Comparison of ENCODE assay signal across 8 cellular contexts in genomic region chr18:23515911-23516546, GRCh38. TPM values are rescaled to one million over a fixed set of nuclear protein-coding genes. Genes with fewer than 3 reads are reported as not detected.
DNase-seq lines count a peak whose midpoint lies in the region; ATAC-seq and TF ChIP-seq lines count a peak whose summit lies in the region.

No MANE protein-coding gene starts in this region.

- peak; percentile 93 for TF ChIP-seq CTCF in GM12874 (IDR thresholded peaks at IDR 0.05; ENCODE audit: insufficient read depth, low read depth, low read length)
- TF ChIP-seq CTCF in gastrocnemius medialis (IDR thresholded peaks at IDR 0.05 in 4 of 5, conservative IDR thresholded peaks at IDR 0.05 in 1 of 5) = peak; percentile 56 to 88 (median 75)

- H3K27ac ChIP-seq in right cardiac atrium (ENCODE audit: low read length) = no peak overlapping the region
- no peak overlapping the region for H3K27ac ChIP-seq in gastrocnemius medialis

- DNase-seq in NCI-H146 (lab: John Stamatoyannopoulos, UW) (peak; percentile 85), T-helper 2 cell (peak; percentile 36 to 78 (median 57)), amygdala (lab: John Stamatoyannopoulos, UW) (peak in 55 of 56 donors; percentile 2 to 86 (median 61)), right cardiac atrium (peak; percentile 66 to 84 (median 84)), gastrocnemius medialis (peak; percentile 22 to 54)

- peaks cover 8 to 44% of the 10 kb centered on the region in 2 donors for H3K36me3 ChIP-seq in gastrocnemius medialis

- TF ChIP-seq POLR2A in gastrocnemius medialis (IDR thresholded peaks at IDR 0.05) = no peak

- 45% methylated on average over 17 of the region's 17 CpGs for WGBS in right cardiac atrium

- no peaks in the 10 kb centered on the region for H3K4me1 ChIP-seq in right cardiac atrium (ENCODE audit: control insufficient read depth, insufficient read depth, low read length)
- no peaks in the 10 kb centered on the region for H3K4me1 ChIP-seq in gastrocnemius medialis

- peak; percentile 84 for ATAC-seq in HG02623 (IDR thresholded peaks at IDR 0.05; ENCODE audit: unreplicated experiment)
- peak; percentile 93 to 94 for ATAC-seq in right cardiac atrium
- peak; percentile 86 to 93 for ATAC-seq in gastrocnemius medialis
- no peak for ATAC-seq in GM19324 (IDR thresholded peaks at IDR 0.05; ENCODE audit: low FRiP score, unreplicated experiment)

- H3K4me3 ChIP-seq in right cardiac atrium (ENCODE audit: low read length) (no peak overlapping the region), gastrocnemius medialis (no peak overlapping the region)

- intact Hi-C loops in right cardiac atrium (cut with DNase I) (loop anchor here in 3 of 4 donors (5.0 to 10.0 kb wide), 2 partner anchors 69 to 71 kb away; partner anchors contain the start of gene NPC1 (in 3 of the 3)), gastrocnemius medialis (cut with DNase I; ENCODE audit: low total_unique reads) (loop anchor here (1.0 kb wide), 1 partner anchor 71 kb away; no protein-coding TSS in a partner anchor)

- in situ Hi-C loops in gastrocnemius medialis (cut with MboI; ENCODE audit: low sequenced_read_pairs in 4 of 4) = loop anchor here (5.0 to 25.0 kb wide), 5 partner anchors 66 to 399 kb away; partner anchors contain the start of gene NPC1 (in 3 of the 4)

- no peaks in the 10 kb centered on the region for H3K9me3 ChIP-seq in right cardiac atrium (ENCODE audit: control insufficient read depth, low read length)
- H3K9me3 ChIP-seq in gastrocnemius medialis = no peaks in the 10 kb centered on the region

- H3K27me3 ChIP-seq in right cardiac atrium (ENCODE audit: control insufficient read depth, insufficient read depth) = no peaks in the 10 kb centered on the region
- no peaks in the 10 kb centered on the region for H3K27me3 ChIP-seq in gastrocnemius medialis

RNA-seq across cellular contexts. Expression of gene RMC1, which starts 12.7 kb away (rescaled TPM):
- total RNA-seq in right cardiac atrium (10 to 100 TPM; 12.2 to 14.6 (median 13.8) TPM), gastrocnemius medialis (10 to 100 TPM; 20.1 to 27.3 (median 25.2) TPM)
- polyA plus RNA-seq in right cardiac atrium = 17.6 TPM
